In the genomic region with DNA sequence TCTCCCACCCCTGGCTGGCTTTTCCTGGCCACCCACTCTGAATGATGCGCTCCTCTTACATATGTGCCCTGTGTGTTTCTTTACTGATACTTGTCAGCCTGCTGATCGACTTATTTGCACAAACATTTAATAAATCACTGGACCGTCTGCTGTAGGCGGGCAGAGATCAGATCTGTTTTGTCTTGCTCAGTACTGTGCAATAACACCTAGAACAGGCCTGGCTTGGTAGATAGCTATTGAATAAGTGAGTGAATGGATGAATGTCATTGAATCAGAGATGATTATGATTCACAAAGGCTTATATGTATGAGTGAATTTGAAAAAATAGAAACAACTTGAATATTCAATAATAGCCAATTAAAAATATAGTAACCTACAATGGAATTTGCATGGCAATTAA, we compare ENCODE assay signal across 24 cellular contexts.
DNase-seq lines count a peak whose midpoint lies in the region; ATAC-seq, FAIRE-seq and TF ChIP-seq lines count a peak whose summit lies in the region.
"Had no signal": no experiment of that assay in that cellular context is flagged by ENCODE, and none has a peak within 500 bp of the region (broad histone marks: within the 10 kb centered on the region; RNA-seq: fewer than 3 reads in every experiment).

No MANE protein-coding gene starts in this region.

- H3K9me3 Mint-ChIP-seq in activated CD4-positive, alpha-beta T cell treated with anti-CD3 and anti-CD28 coated beads, Interleukin-2, amount 10 ng/mL, durations not matched to agents 24 days and 14 days = no peaks in the 10 kb centered on the region
- H3K9me3 Mint-ChIP-seq: CD4-positive, alpha-beta T cell; CD8-positive, alpha-beta T cell had no signal

- H3K27ac Mint-ChIP-seq in activated CD4-positive, alpha-beta T cell treated with anti-CD3 and anti-CD28 coated beads, Interleukin-2, amount 10 ng/mL, durations not matched to agents 24 days and 14 days = peak overlapping the region; percentile 5
- H3K27ac Mint-ChIP-seq: B cell; CD4-positive, alpha-beta T cell; CD8-positive, alpha-beta T cell had no signal

- no peaks in the 10 kb centered on the region for H3K27me3 Mint-ChIP-seq in activated CD4-positive, alpha-beta T cell treated with anti-CD3 and anti-CD28 coated beads, Interleukin-2, amount 10 ng/mL, durations not matched to agents 24 days and 14 days

- no peak for DNase-seq in activated CD4-positive, alpha-beta T cell treated with anti-CD3 and anti-CD28 coated beads, Interleukin-2, amount 10 ng/mL, durations not matched to agents 24 days and 14 days
- DNase-seq in activated CD4-positive, alpha-beta T cell treated with anti-CD3 and anti-CD28 coated beads for 48 hours = no peak
- DNase-seq in NCI-H69 (lab: John Stamatoyannopoulos, UW) (peak; percentile 17), bronchial epithelial cell (ENCODE audit: low read depth) (peak; percentile 39), posterior cingulate gyrus (no peak), osteoblast (ENCODE audit: insufficient read length, low spot score, missing footprints) (no peak)
- DNase-seq: AML-193; Caco-2; Calu3; CD4-positive, alpha-beta T cell; CD8-positive, alpha-beta T cell; DMS79 treated with DMSO at 0.1 percent for 48 hours; GF-D8 had no signal

- TF ChIP-seq CTCF in bronchial epithelial cell (IDR thresholded peaks at IDR 0.05; ENCODE audit: insufficient read depth, low read length, severe bottlenecking) = no peak
- TF ChIP-seq CTCF in osteoblast (IDR thresholded peaks at IDR 0.05; ENCODE audit: extremely low read depth, low read depth, low read length) = no peak

- intact Hi-C loops in activated CD4-positive, alpha-beta T cell treated with anti-CD3 and anti-CD28 coated beads, Interleukin-2, amount 10 ng/mL, durations not matched to agents 24 days and 14 days (cut with micrococcal nuclease) = no loop called here
- intact Hi-C loops in posterior cingulate gyrus (cut with DNase I) = no loop called here

- no peaks in the 10 kb centered on the region for H4K20me1 ChIP-seq in osteoblast (ENCODE audit: insufficient read depth, low read length)
- H4K20me1 ChIP-seq: BLaER1 treated with 17β-estradiol and CSF1 and Interleukin-3, amounts not matched to agents 10 nM and 100 nM had no signal

- H3K27ac ChIP-seq in osteoblast (ENCODE audit: low read depth, low read length) = no peak overlapping the region
- H3K27ac ChIP-seq: 22Rv1; A549; BLaER1 treated with 17β-estradiol and CSF1 and Interleukin-3, amounts not matched to agents 10 nM and 100 nM; C4-2B had no signal

- peaks cover 4% of the 10 kb centered on the region for H3K27me3 ChIP-seq in bronchial epithelial cell (ENCODE audit: control insufficient read depth, insufficient read depth, low read length)
- no peaks in the 10 kb centered on the region for H3K27me3 ChIP-seq in osteoblast (ENCODE audit: insufficient read depth, low read length)
- H3K27me3 ChIP-seq: BLaER1 treated with 17β-estradiol and CSF1 and Interleukin-3, amounts not matched to agents 10 nM and 100 nM had no signal

- no peaks in the 10 kb centered on the region for H3K9me3 ChIP-seq in osteoblast (ENCODE audit: low read depth, low read length)
- H3K9me3 ChIP-seq: A549; BLaER1 treated with 17β-estradiol and CSF1 and Interleukin-3, amounts not matched to agents 10 nM and 100 nM; Caco-2 had no signal

- no peaks in the 10 kb centered on the region for H3K36me3 ChIP-seq in bronchial epithelial cell (ENCODE audit: control insufficient read depth, insufficient read depth, low read length)
- no peaks in the 10 kb centered on the region for H3K36me3 ChIP-seq in osteoblast (ENCODE audit: insufficient read depth, low read length)
- H3K36me3 ChIP-seq: BLaER1 treated with 17β-estradiol and CSF1 and Interleukin-3, amounts not matched to agents 10 nM and 100 nM had no signal

- no peaks in the 10 kb centered on the region for H3K79me2 ChIP-seq in osteoblast (ENCODE audit: insufficient read depth, low read length)

- peaks cover 43% of the 10 kb centered on the region for H3K4me1 ChIP-seq in osteoblast (ENCODE audit: insufficient read depth, low read length)
- H3K4me1 ChIP-seq: A549 had no signal

- no peak overlapping the region for H3K4me2 ChIP-seq in osteoblast (ENCODE audit: insufficient read depth, low read length)
- H3K4me2 ChIP-seq: A549; BLaER1 treated with 17β-estradiol and CSF1 and Interleukin-3, amounts not matched to agents 10 nM and 100 nM had no signal

- peak; percentile 80 for ATAC-seq in esophagus mucosa
- ATAC-seq in HG02759 (IDR thresholded peaks at IDR 0.05; ENCODE audit: unreplicated experiment) = no peak
- ATAC-seq: A549; CD8-positive, alpha-beta T cell had no signal

- H3K36me3 Mint-ChIP-seq in activated CD4-positive, alpha-beta T cell treated with anti-CD3 and anti-CD28 coated beads, Interleukin-2, amount 10 ng/mL, durations not matched to agents 24 days and 14 days (ENCODE audit: low read depth) = no peaks in the 10 kb centered on the region
- H3K36me3 Mint-ChIP-seq: CD8-positive, alpha-beta T cell had no signal

- H2AFZ ChIP-seq in osteoblast (ENCODE audit: low read length) = no peak overlapping the region

- H3K4me3 Mint-ChIP-seq in activated CD4-positive, alpha-beta T cell treated with anti-CD3 and anti-CD28 coated beads, Interleukin-2, amount 10 ng/mL, durations not matched to agents 24 days and 14 days = no peak overlapping the region
- H3K4me3 Mint-ChIP-seq: B cell; CD4-positive, alpha-beta T cell; CD8-positive, alpha-beta T cell had no signal

- peaks cover 8% of the 10 kb centered on the region for H3K4me1 Mint-ChIP-seq in activated CD4-positive, alpha-beta T cell treated with anti-CD3 and anti-CD28 coated beads, Interleukin-2, amount 10 ng/mL, durations not matched to agents 24 days and 14 days

- FAIRE-seq in bronchial epithelial cell (lab: Jason Lieb, UNC) = no peak
- FAIRE-seq: A549, D721Med, G401.6, GM12891, GM19239 had no signal

- H3K4me3 ChIP-seq in bronchial epithelial cell (ENCODE audit: low read depth, low read length) (no peak overlapping the region), osteoblast (ENCODE audit: insufficient read depth, low read length) (no peak overlapping the region)
- H3K4me3 ChIP-seq: A549; BLaER1 treated with 17β-estradiol and CSF1 and Interleukin-3, amounts not matched to agents 10 nM and 100 nM had no signal

Comparison
In these comparisons a context has a peak if more than half of its experiments do, and no peak if none do; other contexts are left out.
1. DNase-seq: peak in NCI-H69 (single experiment) and bronchial epithelial cell (single experiment); none in activated CD4-positive, alpha-beta T cell treated with anti-CD3 and anti-CD28 coated beads, Interleukin-2, amount 10 ng/mL, durations not matched to agents 24 days and 14 days (single experiment), activated CD4-positive, alpha-beta T cell treated with anti-CD3 and anti-CD28 coated beads for 48 hours (single experiment), posterior cingulate gyrus (0 of 10) and osteoblast (single experiment).